Comparison of ENCODE assay signal across 1 cellular context in the genomic region with DNA sequence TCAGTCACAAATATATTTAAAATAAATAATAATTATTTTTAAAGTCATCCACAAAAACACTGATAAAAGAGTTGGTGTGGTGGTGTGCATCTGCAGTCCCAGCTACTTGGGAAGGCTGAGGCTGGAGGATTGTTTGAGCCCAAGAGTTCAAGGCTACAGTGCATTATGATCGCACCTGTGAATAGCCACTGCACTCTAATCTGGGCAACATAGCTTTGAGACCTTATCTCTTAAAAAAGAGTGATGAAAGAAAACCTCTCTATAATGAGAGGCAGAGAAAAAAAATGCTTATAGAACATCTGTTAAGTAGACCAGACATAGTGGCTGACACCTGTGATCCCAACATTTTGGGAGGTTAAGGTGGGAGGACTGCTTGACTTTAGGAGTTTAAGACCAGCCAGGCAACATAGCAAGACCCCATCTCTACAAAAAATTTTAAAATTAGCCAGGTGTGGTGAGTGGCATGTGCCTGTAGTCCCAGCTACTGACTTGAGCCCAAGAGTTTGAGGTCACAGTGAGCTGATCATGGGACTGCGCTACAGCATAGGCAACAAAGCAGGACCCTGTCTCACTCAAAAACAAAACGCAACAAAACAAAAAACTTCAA.
A peak's percentile ranks its signal among the peaks of the same experiment; 100 is the strongest.
TF ChIP-seq lines count a peak whose summit lies in the region.

No MANE protein-coding gene starts in this region.

TF ChIP-seq in HepG2, 621 proteins besides CTCF, POLR2A, EP300 and RAD21 (continued from another document and continues in another):
- TF ChIP-seq ARID5B (CRISPR knock-in tag; IDR thresholded peaks at IDR 0.05) (peak; percentile 53; the same call in 1 of the 2 replicates), ZNF792 (CRISPR knock-in tag; IDR thresholded peaks at IDR 0.05) (0 out of 2 replicates have a peak, but pooled peaks have one; percentile 44), ZNF263 (CRISPR knock-in tag; IDR thresholded peaks at IDR 0.05) (peak; percentile 72; the same call in 1 of the 2 replicates), ZNF143 (CRISPR knock-in tag; IDR thresholded peaks at IDR 0.05) (no peak), SNAPC4 (CRISPR knock-in tag; IDR thresholded peaks at IDR 0.05) (no peak), ZNF580 (CRISPR knock-in tag; IDR thresholded peaks at IDR 0.05; ENCODE audit: borderline replicate concordance, low read depth) (0 out of 2 replicates have a peak, but pooled peaks have one; percentile 41), KLF13 (CRISPR knock-in tag; IDR thresholded peaks at IDR 0.05) (no peak), MTF1 (CRISPR knock-in tag; IDR thresholded peaks at IDR 0.05) (no peak), NR2C2 (CRISPR knock-in tag; IDR thresholded peaks at IDR 0.05; ENCODE audit: borderline replicate concordance) (no peak), NR2F6 (IDR thresholded peaks at IDR 0.05) (peak; percentile 31; the same call in 1 of the 2 replicates), NR2F6 (CRISPR knock-in tag; IDR thresholded peaks at IDR 0.05) (peak; percentile 58; the same call in 1 of the 2 replicates), ZNF260 (CRISPR knock-in tag; IDR thresholded peaks at IDR 0.05; ENCODE audit: borderline replicate concordance, low read depth) (no peak), HNF1B (CRISPR knock-in tag; IDR thresholded peaks at IDR 0.05) (no peak), SOX13 (IDR thresholded peaks at IDR 0.05) (no peak), SOX13 (CRISPR knock-in tag; conservative IDR thresholded peaks at IDR 0.05 in 1 of 2, IDR thresholded peaks at IDR 0.05 in 1 of 2) (peak in 1 of 2 experiments; percentile 72; a peak in 2 of 4 replicates), RARA (CRISPR knock-in tag; IDR thresholded peaks at IDR 0.05) (peak; percentile 66), AGO1 (IDR thresholded peaks at IDR 0.05; ENCODE audit: low read depth, low read length, poor library complexity, severe bottlenecking) (no peak), ELF1 (CRISPR knock-in tag; IDR thresholded peaks at IDR 0.05) (no peak), KLF12 (CRISPR knock-in tag; IDR thresholded peaks at IDR 0.05; ENCODE audit: borderline replicate concordance) (peak; percentile 52; the same call in 1 of the 2 replicates), ZBTB40 (IDR thresholded peaks at IDR 0.05) (no peak), ZBTB40 (CRISPR knock-in tag; IDR thresholded peaks at IDR 0.05) (no peak), HNRNPL (IDR thresholded peaks at IDR 0.05; ENCODE audit: low read depth, low read length) (no peak), IRX3 (CRISPR knock-in tag; IDR thresholded peaks at IDR 0.05; ENCODE audit: borderline replicate concordance, low read depth) (no peak)
- TF ChIP-seq, protein P1, sequence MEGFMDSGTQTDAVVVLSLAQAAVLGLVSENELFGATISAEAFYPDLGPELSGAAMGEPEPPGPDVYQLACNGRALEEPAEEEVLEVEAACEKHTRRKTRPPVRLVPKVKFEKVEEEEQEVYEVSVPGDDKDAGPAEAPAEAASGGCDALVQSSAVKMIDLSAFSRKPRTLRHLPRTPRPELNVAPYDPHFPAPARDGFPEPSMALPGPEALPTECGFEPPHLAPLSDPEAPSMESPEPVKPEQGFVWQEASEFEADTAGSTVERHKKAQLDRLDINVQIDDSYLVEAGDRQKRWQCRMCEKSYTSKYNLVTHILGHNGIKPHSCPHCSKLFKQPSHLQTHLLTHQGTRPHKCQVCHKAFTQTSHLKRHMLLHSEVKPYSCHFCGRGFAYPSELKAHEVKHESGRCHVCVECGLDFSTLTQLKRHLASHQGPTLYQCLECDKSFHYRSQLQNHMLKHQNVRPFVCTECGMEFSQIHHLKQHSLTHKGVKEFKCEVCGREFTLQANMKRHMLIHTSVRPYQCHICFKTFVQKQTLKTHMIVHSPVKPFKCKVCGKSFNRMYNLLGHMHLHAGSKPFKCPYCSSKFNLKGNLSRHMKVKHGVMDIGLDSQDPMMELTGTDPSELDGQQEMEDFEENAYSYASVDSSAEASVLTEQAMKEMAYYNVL (CRISPR knock-in tag; IDR thresholded peaks at IDR 0.05; ENCODE audit: borderline replicate concordance) = peak; percentile 79; the same call in 1 of the 2 replicates
- TF ChIP-seq, protein P2, sequence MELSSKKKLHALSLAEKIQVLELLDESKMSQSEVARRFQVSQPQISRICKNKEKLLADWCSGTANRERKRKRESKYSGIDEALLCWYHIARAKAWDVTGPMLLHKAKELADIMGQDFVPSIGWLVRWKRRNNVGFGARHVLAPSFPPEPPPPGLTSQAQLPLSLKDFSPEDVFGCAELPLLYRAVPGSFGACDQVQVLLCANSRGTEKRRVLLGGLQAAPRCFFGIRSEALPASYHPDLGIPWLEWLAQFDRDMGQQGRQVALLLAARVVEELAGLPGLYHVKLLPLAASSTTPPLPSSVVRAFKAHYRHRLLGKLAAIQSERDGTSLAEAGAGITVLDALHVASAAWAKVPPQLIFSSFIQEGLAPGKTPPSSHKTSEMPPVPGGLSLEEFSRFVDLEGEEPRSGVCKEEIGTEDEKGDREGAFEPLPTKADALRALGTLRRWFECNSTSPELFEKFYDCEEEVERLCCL (CRISPR knock-in tag; IDR thresholded peaks at IDR 0.05; ENCODE audit: borderline replicate concordance) = no peak
- TF ChIP-seq, protein P3, sequence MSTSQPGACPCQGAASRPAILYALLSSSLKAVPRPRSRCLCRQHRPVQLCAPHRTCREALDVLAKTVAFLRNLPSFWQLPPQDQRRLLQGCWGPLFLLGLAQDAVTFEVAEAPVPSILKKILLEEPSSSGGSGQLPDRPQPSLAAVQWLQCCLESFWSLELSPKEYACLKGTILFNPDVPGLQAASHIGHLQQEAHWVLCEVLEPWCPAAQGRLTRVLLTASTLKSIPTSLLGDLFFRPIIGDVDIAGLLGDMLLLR (CRISPR knock-in tag; IDR thresholded peaks at IDR 0.05) = no peak
